In the genomic region with DNA sequence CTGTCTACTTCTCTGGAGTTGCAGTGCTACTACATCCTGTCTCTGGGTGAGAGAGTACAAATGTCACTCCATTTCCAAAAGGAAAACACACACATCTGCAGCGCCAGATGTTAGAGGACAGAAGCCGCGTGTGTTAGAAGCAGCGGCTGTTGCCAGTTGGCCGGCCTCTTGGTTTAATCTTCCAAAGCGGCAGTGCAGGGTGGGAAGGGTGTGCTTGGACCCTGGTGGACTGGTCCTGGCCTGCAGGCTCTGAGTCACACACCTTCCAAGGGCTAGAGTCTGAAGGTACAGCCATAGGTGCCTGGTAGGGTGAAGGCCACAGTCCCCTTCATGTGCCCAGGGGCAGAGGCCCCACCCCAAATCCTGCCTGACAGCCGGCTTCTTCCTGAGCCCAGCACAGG, we compare ENCODE assay signal across 23 cellular contexts.
"Had no signal": no experiment of that assay in that cellular context is flagged by ENCODE, and none has a peak within 500 bp of the region (broad histone marks: within the 10 kb centered on the region; RNA-seq: fewer than 3 reads in every experiment).

No MANE protein-coding gene starts in this region.

- DNase-seq: activated CD4-positive, alpha-beta T cell treated with anti-CD3 and anti-CD28 coated beads, Interleukin-2, amount 10 ng/mL, durations not matched to agents 7 days and 5 days; activated CD8-positive, alpha-beta T cell treated with anti-CD3 and anti-CD28 coated beads, Interleukin-2, amount 10 ng/mL, durations not matched to agents 7 days and 5 days; activated naive CD4-positive, alpha-beta T cell treated with anti-CD3 and anti-CD28 coated beads for 36 hours; activated T-cell treated with anti-CD3 and anti-CD28 coated beads, Interleukin-2, amount 50 U/mL, for 24 hours; central memory CD4-positive, alpha-beta T cell; colonic mucosa; endodermal cell; foreskin melanocyte; glutamatergic neuron; mesendoderm; naive thymus-derived CD4-positive, alpha-beta T cell; stimulated activated CD4-positive, alpha-beta T cell treated with anti-CD3 and anti-CD28 coated beads, Interleukin-15, amount 100 ng/mL, for 24 hours; stimulated activated CD4-positive, alpha-beta T cell treated with anti-CD3 and anti-CD28 coated beads, Interleukin-2, amount 100 ng/mL, for 48 hours; stimulated activated naive CD8-positive, alpha-beta T cell treated with anti-CD3 and anti-CD28 coated beads, Interleukin-15, amount 100 ng/mL, for 72 hours; T-helper 1 cell; T-helper 9 cell; transverse colon had no signal

- ATAC-seq: activated CD4-positive, CD25-positive, alpha-beta regulatory T cell treated with anti-CD3 and anti-CD28 coated beads, Interleukin-2, amount 50 U/mL, for 24 hours; activated CD8-positive, alpha-beta T cell treated with anti-CD3 and anti-CD28 coated beads, Interleukin-2, amount 10 ng/mL, durations not matched to agents 7 days and 5 days; naive thymus-derived CD4-positive, alpha-beta T cell; stimulated activated naive CD8-positive, alpha-beta T cell treated with anti-CD3 and anti-CD28 coated beads, Interleukin-15, amount 100 ng/mL, for 72 hours had no signal

- H3K36me3 ChIP-seq: colonic mucosa, neutrophil, suprapubic skin, transverse colon had no signal

- H3K9me3 ChIP-seq: colonic mucosa, neutrophil, suprapubic skin, transverse colon had no signal

- H3K4me1 ChIP-seq: colonic mucosa, parathyroid adenoma, suprapubic skin, transverse colon had no signal

- H3K27ac ChIP-seq: colonic mucosa, epithelial cell of prostate, neutrophil, parathyroid adenoma, skin epidermis, suprapubic skin, transverse colon had no signal

- H3K4me3 ChIP-seq: colonic mucosa, skin epidermis, suprapubic skin, transverse colon had no signal

- H3K27me3 ChIP-seq: colonic mucosa, neutrophil, suprapubic skin, transverse colon had no signal
